Comparison of ENCODE assay signal across 8 cellular contexts in the genomic region with DNA sequence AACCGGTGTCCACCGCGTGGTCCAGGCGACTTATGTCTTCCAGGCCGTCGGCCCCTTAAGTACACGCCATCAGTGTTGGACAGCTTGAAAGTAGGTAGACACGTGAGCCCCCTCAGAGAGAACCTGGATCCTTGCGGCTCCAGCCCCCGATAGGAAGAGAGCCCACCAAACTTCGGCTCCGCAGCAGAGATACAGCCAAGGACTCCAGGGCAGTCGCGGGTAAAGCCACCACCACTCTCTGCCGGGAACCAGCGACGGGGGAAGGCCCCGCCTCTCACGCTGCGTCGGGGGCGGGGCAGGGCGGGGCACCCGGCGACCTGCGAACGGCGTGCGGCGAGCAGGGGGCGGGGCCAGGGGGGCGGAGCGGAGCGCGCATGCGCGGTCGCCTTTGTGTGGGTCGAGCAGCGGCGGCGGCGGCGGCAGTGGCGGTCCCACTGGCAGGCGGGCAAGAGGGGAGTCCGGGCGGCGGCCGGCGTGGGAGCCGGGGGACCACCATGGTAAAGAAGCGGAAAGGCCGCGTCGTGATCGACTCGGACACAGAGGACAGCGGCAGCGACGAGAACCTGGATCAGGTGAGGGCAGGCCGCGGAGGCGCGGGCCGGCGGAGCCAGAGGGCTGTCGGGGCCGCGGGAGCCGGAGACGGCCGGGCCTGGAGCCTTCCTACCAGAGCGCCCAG. TPM values are rescaled to one million over a fixed set of nuclear protein-coding genes. Genes with fewer than 3 reads are reported as not detected.
DNase-seq lines count a peak whose midpoint lies in the region; ATAC-seq and TF ChIP-seq lines count a peak whose summit lies in the region.

Gene RTF1, plus strand, starts transcription at position 354 of the 676 bp plus-strand sequence. Its CDS starts 21 bp downstream, at position 375.

- no peaks in the 10 kb centered on the region for H3K36me3 ChIP-seq in CD8-positive, alpha-beta T cell (ENCODE audit: insufficient read depth, low read length)
- no peaks in the 10 kb centered on the region for H3K36me3 ChIP-seq in mesenchymal stem cell (ENCODE audit: control insufficient read depth in 1 of 2, insufficient read depth in 2 of 2, low read depth in 1 of 2, low read length in 2 of 2)

- H2BK15ac ChIP-seq in mesenchymal stem cell (ENCODE audit: low read depth, poor library complexity, severe bottlenecking) = peak within 1 kb of the TSS; percentile 63

- H3K79me1 ChIP-seq in mesenchymal stem cell (replicated peaks; ENCODE audit: low read length, poor library complexity, severe bottlenecking) = no peaks in the 10 kb centered on the region

- no peaks in the 10 kb centered on the region for H3K9me3 Mint-ChIP-seq in CD8-positive, alpha-beta T cell
- H3K9me3 Mint-ChIP-seq in effector memory CD8-positive, alpha-beta T cell = no peaks in the 10 kb centered on the region

- peaks cover 8% of the 10 kb centered on the region for H3K36me3 Mint-ChIP-seq in CD8-positive, alpha-beta T cell
- peaks cover 22% of the 10 kb centered on the region for H3K36me3 Mint-ChIP-seq in effector memory CD8-positive, alpha-beta T cell (ENCODE audit: insufficient read depth)

- intact Hi-C loops in CD8-positive, alpha-beta T cell (cut with DNase I, micrococcal nuclease) = loop anchor here (1.0 to 10.0 kb wide), 14 partner anchors 15 to 1035 kb away; partner anchors contain the start of genes CCDC32 (in 2 of the 2), ITPKA (in 2 of the 2), NDUFAF1 (in 2 of the 2) and NUSAP1 (in 2 of the 2)

- H3K4ac ChIP-seq in mesenchymal stem cell (ENCODE audit: low read depth in 1 of 2, low read length in 2 of 2) = peak within 1 kb of the TSS; percentile 24 to 91

- H3K14ac ChIP-seq in mesenchymal stem cell (ENCODE audit: low read length in 2 of 2) = peak within 1 kb of the TSS in 1 of 2 experiments; percentile 98

- peak within 1 kb of the TSS in 1 of 2 experiments; percentile 89 for H3K23ac ChIP-seq in mesenchymal stem cell (ENCODE audit: low read length in 2 of 2)

- H3K4me2 ChIP-seq in mesenchymal stem cell (ENCODE audit: low read length, poor library complexity, severe bottlenecking) = peak within 1 kb of the TSS; percentile 90

- H3K4me3 Mint-ChIP-seq in CD8-positive, alpha-beta T cell = peak within 1 kb of the TSS; percentile 93
- peak within 1 kb of the TSS; percentile 96 to 98 for H3K4me3 Mint-ChIP-seq in effector memory CD8-positive, alpha-beta T cell

- no peaks in the 10 kb centered on the region for H3K27me3 ChIP-seq in CD8-positive, alpha-beta T cell (ENCODE audit: insufficient read depth, low read length)
- no peaks in the 10 kb centered on the region for H3K27me3 ChIP-seq in mesenchymal stem cell (ENCODE audit: control insufficient read depth in 1 of 2, insufficient read depth in 1 of 2, low read length in 2 of 2)

- peaks cover 30% of the 10 kb centered on the region for H3K4me1 ChIP-seq in CD8-positive, alpha-beta T cell (ENCODE audit: insufficient read depth, low read length)
- peaks cover 8% of the 10 kb centered on the region for H3K4me1 ChIP-seq in mesenchymal stem cell (ENCODE audit: control insufficient read depth, insufficient read depth, low read depth, low read length)

- H4K8ac ChIP-seq in mesenchymal stem cell (ENCODE audit: low read length) = peak within 1 kb of the TSS; percentile 91

- peak within 1 kb of the TSS; percentile 91 for H2AFZ ChIP-seq in mesenchymal stem cell (ENCODE audit: low read depth, low read length)

- peak within 1 kb of the TSS; percentile 91 for H3K4me3 ChIP-seq in CD8-positive, alpha-beta T cell (ENCODE audit: low read depth, low read length)
- H3K4me3 ChIP-seq in mesenchymal stem cell (ENCODE audit: insufficient read depth in 1 of 2, low read depth in 1 of 2, low read length in 2 of 2) = peak within 1 kb of the TSS; percentile 97 to 98

- WGBS in mesenchymal stem cell = under 1% methylated on average over 74 of the region's 74 CpGs

- peak; percentile 98 for ATAC-seq in CD8-positive, alpha-beta T cell
- peak; percentile 63 for ATAC-seq in GM19467 (IDR thresholded peaks at IDR 0.05; ENCODE audit: unreplicated experiment)
- ATAC-seq in effector memory CD8-positive, alpha-beta T cell (replicated peaks) = peak; percentile 94

- H3K27me3 Mint-ChIP-seq in CD8-positive, alpha-beta T cell (ENCODE audit: low read depth) = no peaks in the 10 kb centered on the region
- H3K27me3 Mint-ChIP-seq in effector memory CD8-positive, alpha-beta T cell = no peaks in the 10 kb centered on the region

- H3K18ac ChIP-seq in mesenchymal stem cell (ENCODE audit: low read depth in 1 of 2, low read length in 2 of 2) = peak within 1 kb of the TSS; percentile 87

- TF ChIP-seq CTCF in CD8-positive, alpha-beta T cell (IDR thresholded peaks at IDR 0.05) = no peak

- peak within 1 kb of the TSS; percentile 58 for H2BK120ac ChIP-seq in mesenchymal stem cell (ENCODE audit: low read depth, low read length)

- H3K9ac ChIP-seq in mesenchymal stem cell (ENCODE audit: low read length) = peak within 1 kb of the TSS; percentile 90

- H2AK5ac ChIP-seq in mesenchymal stem cell (ENCODE audit: low read length, severe bottlenecking) = no peak within 1 kb of the TSS

- peak within 1 kb of the TSS; percentile 94 for H3K27ac Mint-ChIP-seq in CD8-positive, alpha-beta T cell
- H3K27ac Mint-ChIP-seq in effector memory CD8-positive, alpha-beta T cell = peak within 1 kb of the TSS; percentile 84 to 93

- H2BK12ac ChIP-seq in mesenchymal stem cell (ENCODE audit: low read length in 2 of 2) = peak within 1 kb of the TSS in 1 of 2 experiments; percentile 31

- no peaks in the 10 kb centered on the region for H3K9me3 ChIP-seq in CD8-positive, alpha-beta T cell (ENCODE audit: low read length)
- no peaks in the 10 kb centered on the region for H3K9me3 ChIP-seq in mesenchymal stem cell (ENCODE audit: control insufficient read depth, low read length)

- CTCF ChIA-PET in CD8-positive, alpha-beta T cell (lab: Charles Lee) = no interaction called here

- peak within 1 kb of the TSS; percentile 80 for H4K91ac ChIP-seq in mesenchymal stem cell (ENCODE audit: low read length)

- peak; percentile 94 to 99 (median 98) for DNase-seq in CD8-positive, alpha-beta T cell
- DNase-seq in HS-5 (ENCODE audit: low read depth) (peak; percentile 64), NOMO-1 treated with dmso at 0.1 percent for 144 hours (lab: John Stamatoyannopoulos, UW; ENCODE audit: unreplicated experiment) (peak; percentile 81), mesenchymal stem cell (peak; percentile 89)
- DNase-seq in activated CD8-positive, alpha-beta memory T cell treated with anti-CD3 and anti-CD28 coated beads for 48 hours (ENCODE audit: low read depth in 2 of 3, low spot score in 2 of 3) = peak; percentile 96 to 97 (median 97)
- peak; percentile 94 to 98 (median 97) for DNase-seq in effector memory CD8-positive, alpha-beta T cell
- DNase-seq in stimulated activated CD8-positive, alpha-beta memory T cell treated with anti-CD3 and anti-CD28 coated beads, Interleukin-12 subunit alpha, Interleukin-12 subunit beta, amount 100 ng/mL, for 24 hours (ENCODE audit: extremely low read depth) = peak; percentile 94

- H2BK5ac ChIP-seq in mesenchymal stem cell (ENCODE audit: low read depth, low read length, poor library complexity, severe bottlenecking) = peak within 1 kb of the TSS; percentile 66

- H3K27ac ChIP-seq in CD8-positive, alpha-beta T cell (ENCODE audit: low read depth, low read length) = peak within 1 kb of the TSS; percentile 76
- H3K27ac ChIP-seq in mesenchymal stem cell (ENCODE audit: low read length, poor library complexity, severe bottlenecking) = peak within 1 kb of the TSS; percentile 75

- POLR2A ChIA-PET in CD8-positive, alpha-beta T cell (lab: Charles Lee) = no interaction called here

- peaks cover 43% of the 10 kb centered on the region for H3K4me1 Mint-ChIP-seq in CD8-positive, alpha-beta T cell (ENCODE audit: low read depth)
- H3K4me1 Mint-ChIP-seq in effector memory CD8-positive, alpha-beta T cell (ENCODE audit: low read depth in 2 of 2) = peaks cover 33 to 37% of the 10 kb centered on the region in 2 donors

RNA-seq across cellular contexts. Expression of gene RTF1, which starts in this region (rescaled TPM):
- 10 to 100 TPM; 33.2 to 41.6 TPM for total RNA-seq in CD8-positive, alpha-beta T cell
- polyA plus RNA-seq in mesenchymal stem cell (2013, experiment 1 of 2) = 41.0 TPM
- polyA plus RNA-seq in mesenchymal stem cell (2013, experiment 2 of 2) = 41.1 TPM

Comparison
In these comparisons a context has a peak if more than half of its experiments do, and no peak if none do; other contexts are left out.
1. Peak in every context shown above with its lines: DNase-seq, ATAC-seq, H3K4me3 ChIP-seq and H3K27ac ChIP-seq.